Comparison of ENCODE assay signal across 15 cellular contexts in genomic region chr10:90051474-90051873, GRCh38.
A peak's percentile ranks its signal among the peaks of the same experiment; 100 is the strongest.
DNase-seq lines count a peak whose midpoint lies in the region; ATAC-seq and TF ChIP-seq lines count a peak whose summit lies in the region.
"Had no signal": no experiment of that assay in that cellular context is flagged by ENCODE, and none has a peak within 500 bp of the region (broad histone marks: within the 10 kb centered on the region; RNA-seq: fewer than 3 reads in every experiment).

No MANE protein-coding gene starts in this region.

- H2AFZ ChIP-seq in GM23338 (peak overlapping the region; percentile 43; the same call in 1 of the 2 replicates), smooth muscle cell (ENCODE audit: low read depth) (peak overlapping the region; percentile 60)

- no peaks in the 10 kb centered on the region for H4K20me1 ChIP-seq in GM23338 (replicated peaks; ENCODE audit: insufficient read depth)
- H4K20me1 ChIP-seq in smooth muscle cell (ENCODE audit: low read depth) = no peaks in the 10 kb centered on the region

- H3K27me3 ChIP-seq in GM23338 (ENCODE audit: insufficient read depth) = no peaks in the 10 kb centered on the region
- no peaks in the 10 kb centered on the region for H3K27me3 ChIP-seq in smooth muscle cell (ENCODE audit: low read depth)
- no peaks in the 10 kb centered on the region for H3K27me3 ChIP-seq in CD4-positive, alpha-beta T cell (ENCODE audit: control insufficient read depth, insufficient read depth, low read length)
- H3K27me3 ChIP-seq: heart right ventricle had no signal

- H3K79me2 ChIP-seq in GM23338 (replicated peaks; ENCODE audit: insufficient read depth) (no peaks in the 10 kb centered on the region), smooth muscle cell (ENCODE audit: low read depth) (no peaks in the 10 kb centered on the region)

- H3F3A ChIP-seq in GM23338 (replicated peaks; ENCODE audit: low read depth) = no peaks in the 10 kb centered on the region
- H3F3A ChIP-seq in smooth muscle cell (ENCODE audit: low read depth) = no peaks in the 10 kb centered on the region

- POLR2A ChIA-PET in CD4-positive, alpha-beta T cell (lab: Charles Lee) = no interaction called here

- peaks cover 5% of the 10 kb centered on the region for H3K9me2 ChIP-seq in GM23338 (ENCODE audit: insufficient read depth)

- H3K4me1 ChIP-seq in GM23338 (ENCODE audit: insufficient read depth) = no peaks in the 10 kb centered on the region
- H3K4me1 ChIP-seq in smooth muscle cell (ENCODE audit: low read depth) = no peaks in the 10 kb centered on the region

- no peak overlapping the region for H3K9ac ChIP-seq in smooth muscle cell (ENCODE audit: low read depth)

- H3K27me3 Mint-ChIP-seq in GM23338 (ENCODE audit: insufficient read depth, low read depth, poor library complexity) = no peaks in the 10 kb centered on the region
- peaks cover 5% of the 10 kb centered on the region for H3K27me3 Mint-ChIP-seq in CD4-positive, alpha-beta T cell

- H3K4me1 Mint-ChIP-seq in GM23338 = no peaks in the 10 kb centered on the region
- H3K4me1 Mint-ChIP-seq in CD4-positive, alpha-beta T cell (ENCODE audit: low read depth) = no peaks in the 10 kb centered on the region

- H3K4me2 ChIP-seq in GM23338 = no peak overlapping the region
- H3K4me2 ChIP-seq in smooth muscle cell = peak overlapping the region; percentile 32

- no peak overlapping the region for H3K4me3 Mint-ChIP-seq in GM23338
- H3K4me3 Mint-ChIP-seq in CD4-positive, alpha-beta T cell = no peak overlapping the region
- H3K4me3 Mint-ChIP-seq: endodermal cell had no signal

- H3K36me3 Mint-ChIP-seq in GM23338 (ENCODE audit: low read depth) = no peaks in the 10 kb centered on the region
- no peaks in the 10 kb centered on the region for H3K36me3 Mint-ChIP-seq in CD4-positive, alpha-beta T cell (ENCODE audit: low read depth)

- DNase-seq in NCI-H1092 treated with DMSO at 0.1 percent for 48 hours (lab: John Stamatoyannopoulos, UW) (peak; percentile 40), NCI-H1092 (lab: John Stamatoyannopoulos, UW) (no peak), GM23338 (ENCODE audit: low spot score) (no peak), NCI-H2196 (lab: John Stamatoyannopoulos, UW; ENCODE audit: unreplicated experiment) (peak; percentile 3), smooth muscle cell (lab: John Stamatoyannopoulos, UW; ENCODE audit: unreplicated experiment) (no peak), superior temporal gyrus (ENCODE audit: extremely low spot score) (no peak)
- DNase-seq in CD4-positive, alpha-beta T cell = no peak
- DNase-seq: DND-41; endodermal cell; NCI-H146; stimulated activated naive CD4-positive, alpha-beta T cell treated with Interleukin-2 at 50 U/mL for 16 hours had no signal

- H3K36me3 ChIP-seq in GM23338 (ENCODE audit: insufficient read depth) (no peaks in the 10 kb centered on the region), smooth muscle cell (ENCODE audit: low read depth) (no peaks in the 10 kb centered on the region)
- H3K36me3 ChIP-seq: heart right ventricle had no signal

- no peak overlapping the region for H3K27ac Mint-ChIP-seq in GM23338
- H3K27ac Mint-ChIP-seq in CD4-positive, alpha-beta T cell = no peak overlapping the region
- H3K27ac Mint-ChIP-seq: endodermal cell had no signal

- CTCF ChIA-PET in CD4-positive, alpha-beta T cell (lab: Charles Lee) = no interaction called here

- no peak for ATAC-seq in GM23338
- ATAC-seq in HG03159 (IDR thresholded peaks at IDR 0.05; ENCODE audit: unreplicated experiment) = no peak
- no peak for ATAC-seq in CD4-positive, alpha-beta T cell (ENCODE audit: poor library complexity)

- H3K9me3 ChIP-seq in smooth muscle cell (replicated peaks; ENCODE audit: low read depth) = no peaks in the 10 kb centered on the region
- H3K9me3 ChIP-seq in CD4-positive, alpha-beta T cell (ENCODE audit: control insufficient read depth, low read length) = no peaks in the 10 kb centered on the region

- H3K4me3 ChIP-seq in GM23338 (no peak overlapping the region), smooth muscle cell (no peak overlapping the region)
- H3K4me3 ChIP-seq: heart right ventricle, lung had no signal

- intact Hi-C loops in CD4-positive, alpha-beta T cell (cut with DNase I, micrococcal nuclease) = no loop called here

- H3K9me3 Mint-ChIP-seq in GM23338 = peaks cover 3% of the 10 kb centered on the region; the same call in 2 of the 3 replicates
- H3K9me3 Mint-ChIP-seq in CD4-positive, alpha-beta T cell = no peaks in the 10 kb centered on the region

- no peak overlapping the region for H3K27ac ChIP-seq in GM23338 (ENCODE audit: low read depth)
- no peak overlapping the region for H3K27ac ChIP-seq in smooth muscle cell (ENCODE audit: low read depth)
- no peak overlapping the region for H3K27ac ChIP-seq in CD4-positive, alpha-beta T cell (ENCODE audit: low read depth, low read length)
- H3K27ac ChIP-seq: 22Rv1, heart right ventricle had no signal

- TF ChIP-seq CTCF in GM23338 (conservative IDR thresholded peaks at IDR 0.05; ENCODE audit: low read depth in 2 of 2) (no peak), smooth muscle cell (IDR thresholded peaks at IDR 0.05; ENCODE audit: borderline replicate concordance, insufficient read depth, poor library complexity, severe bottlenecking) (no peak)
- no peak for TF ChIP-seq CTCF in CD4-positive, alpha-beta T cell (IDR thresholded peaks at IDR 0.05)

TF ChIP-seq in GM23338, 12 proteins besides CTCF, POLR2A, EP300 and RAD21 (continues in another document):
- TF ChIP-seq CREB1 (CRISPR knock-in tag; IDR thresholded peaks at IDR 0.05; ENCODE audit: low read depth) (no peak), ZNF331 (CRISPR knock-in tag; IDR thresholded peaks at IDR 0.05; ENCODE audit: low read depth) (no peak), ZNF462 (CRISPR knock-in tag; IDR thresholded peaks at IDR 0.05) (no peak), EZH2 (IDR thresholded peaks at IDR 0.05; ENCODE audit: low read depth, unreplicated experiment) (no peak), NANOG (IDR thresholded peaks at IDR 0.05; ENCODE audit: borderline replicate concordance) (no peak), ETS1 (IDR thresholded peaks at IDR 0.05) (no peak)

Comparison
In these comparisons a context has a peak if more than half of its experiments do, and no peak if none do; other contexts are left out.
1. DNase-seq: peak in NCI-H1092 treated with DMSO at 0.1 percent for 48 hours (single experiment) and NCI-H2196 (single experiment); none in NCI-H1092 (single experiment), GM23338 (single experiment), smooth muscle cell (single experiment), CD4-positive, alpha-beta T cell (0 of 10) and superior temporal gyrus (single experiment).